ENCODE assay signal across 13 cellular contexts in the genomic region with DNA sequence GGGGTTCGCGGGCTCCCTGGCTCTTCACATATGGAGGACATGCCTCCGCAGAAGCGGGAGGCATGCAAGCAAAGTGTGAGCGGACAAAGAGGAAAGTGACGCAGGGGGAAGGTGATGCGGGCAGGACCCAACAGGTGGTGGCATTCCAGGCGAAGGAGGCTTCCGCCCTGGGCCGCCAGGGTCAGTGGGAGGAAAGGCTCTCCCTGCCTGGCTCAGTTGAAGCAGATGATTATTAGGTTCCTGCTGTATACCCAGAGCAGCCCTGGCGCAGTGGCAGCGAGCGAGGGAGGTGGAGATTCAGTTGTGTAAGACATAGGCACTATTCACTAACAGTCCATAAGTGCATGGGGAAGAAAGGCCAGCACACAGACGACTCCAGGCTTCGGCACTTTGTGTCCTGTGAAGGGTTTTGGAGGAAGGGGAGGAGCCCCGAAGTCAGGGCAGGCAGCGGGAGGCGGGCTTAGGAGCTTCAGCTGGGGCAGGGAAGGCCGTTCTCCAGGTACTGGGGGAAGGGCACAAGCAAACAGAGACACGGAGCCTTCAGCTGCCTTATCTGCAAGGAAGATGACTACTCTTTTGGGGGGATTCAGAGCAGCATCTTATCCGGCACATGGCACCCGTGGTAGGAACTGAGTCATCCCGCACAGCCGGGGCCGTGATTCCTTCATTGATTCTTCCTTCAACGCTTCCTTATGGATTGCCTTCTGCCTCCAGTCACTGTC.
DNase-seq lines count a peak whose midpoint lies in the region; ATAC-seq and TF ChIP-seq lines count a peak whose summit lies in the region.
"Had no signal": no experiment of that assay in that cellular context is flagged by ENCODE, and none has a peak within 500 bp of the region (broad histone marks: within the 10 kb centered on the region; RNA-seq: fewer than 3 reads in every experiment).

No MANE protein-coding gene starts in this region.

- H2AFZ ChIP-seq in PC-9 = no peak overlapping the region

- H3K9ac ChIP-seq in HUES64 (ENCODE audit: low read depth, low read length) (peak overlapping the region; percentile 55), mesendoderm (ENCODE audit: low read length) (peak overlapping the region; percentile 50)

- 18% methylated on average over 26 of the region's 26 CpGs for WGBS in HUES64
- no CpG with 5 or more reads among the region's 26 CpGs for WGBS in mesendoderm (ENCODE audit: extremely low coverage, insufficient coverage, low lambda C conversion rate)

- H2BK15ac ChIP-seq in mesendoderm (replicated peaks; ENCODE audit: low read depth) = no peak overlapping the region

- H4K5ac ChIP-seq in mesendoderm (ENCODE audit: low read length) = no peak overlapping the region

- intact Hi-C loops in PC-9 (cut with micrococcal nuclease; ENCODE audit: unreplicated experiment) = no loop called here

- H3K27me3 ChIP-seq in HUES64 (ENCODE audit: insufficient read depth, low read length) = no peaks in the 10 kb centered on the region
- H3K27me3 ChIP-seq in mesendoderm (ENCODE audit: insufficient read depth, low read length, poor library complexity) = no peaks in the 10 kb centered on the region
- H3K27me3 ChIP-seq in PC-9 (ENCODE audit: insufficient read depth, low read depth) = 0 out of 2 replicates have a peak, but pooled peaks cover 4% of the 10 kb centered on the region
- H3K27me3 ChIP-seq in right atrium auricular region = no peaks in the 10 kb centered on the region

- CTCF ChIA-PET in PC-9 (lab: Charles Lee) = no interaction called here

- peak overlapping the region; percentile 88 for H3K56ac ChIP-seq in mesendoderm (ENCODE audit: low read length)

- H3K18ac ChIP-seq in mesendoderm (ENCODE audit: low read length) = no peak overlapping the region

- H3K4me1 ChIP-seq in HUES64 (ENCODE audit: insufficient read depth, low read length) (peaks cover 51% of the 10 kb centered on the region), mesendoderm (ENCODE audit: control insufficient read depth, low read depth, low read length) (peaks cover 21% of the 10 kb centered on the region), PC-9 (replicated peaks; ENCODE audit: insufficient read depth) (no peaks in the 10 kb centered on the region), right atrium auricular region (peaks cover 0 to 14% of the 10 kb centered on the region in 2 donors)
- H3K4me1 ChIP-seq: psoas muscle had no signal

- H3K36me3 ChIP-seq in HUES64 (ENCODE audit: insufficient read depth, low read length) = no peaks in the 10 kb centered on the region
- H3K36me3 ChIP-seq in mesendoderm (ENCODE audit: control insufficient read depth, insufficient read depth, low read length) = no peaks in the 10 kb centered on the region
- no peaks in the 10 kb centered on the region for H3K36me3 ChIP-seq in PC-9 (ENCODE audit: low read depth)
- H3K36me3 ChIP-seq in right atrium auricular region = no peaks in the 10 kb centered on the region

- no peaks in the 10 kb centered on the region for H3K9me3 ChIP-seq in HUES64 (ENCODE audit: insufficient read depth, low read depth, low read length)
- no peaks in the 10 kb centered on the region for H3K9me3 ChIP-seq in PC-9 (ENCODE audit: insufficient read depth, low read depth)
- no peaks in the 10 kb centered on the region for H3K9me3 ChIP-seq in right atrium auricular region
- H3K9me3 ChIP-seq: psoas muscle had no signal

- peak overlapping the region; percentile 27 for H3K4me3 ChIP-seq in HUES64 (ENCODE audit: low read length)
- H3K4me3 ChIP-seq in mesendoderm (ENCODE audit: low read length) = no peak overlapping the region
- no peak overlapping the region for H3K4me3 ChIP-seq in PC-9
- no peak overlapping the region for H3K4me3 ChIP-seq in right atrium auricular region
- H3K4me3 ChIP-seq: psoas muscle had no signal

- no peak overlapping the region for H3K23ac ChIP-seq in mesendoderm (ENCODE audit: low read length)

- no peak for TF ChIP-seq CTCF in PC-9 (conservative IDR thresholded peaks at IDR 0.05)
- TF ChIP-seq CTCF in right atrium auricular region (IDR thresholded peaks at IDR 0.05) = no peak

- DNase-seq in DMS153 (lab: John Stamatoyannopoulos, UW) (peak; percentile 42), epithelial cell of prostate (ENCODE audit: low read depth, low spot score) (peak; percentile 33), mesendoderm (peak; percentile 94), PC-9 (no peak), right atrium auricular region (ENCODE audit: low spot score) (no peak)
- DNase-seq: activated CD4-positive, alpha-beta T cell treated with anti-CD3 and anti-CD28 coated beads for 4 hours; activated T-cell treated with anti-CD3 and anti-CD28 coated beads, Interleukin-2, amount 50 U/mL, for 1 hour; NCI-H526; psoas muscle had no signal

- no peaks in the 10 kb centered on the region for H3K79me1 ChIP-seq in mesendoderm (ENCODE audit: low read length)

- H3F3A ChIP-seq in PC-9 (ENCODE audit: insufficient read depth, low read depth) = no peaks in the 10 kb centered on the region; the same call in 1 of the 2 replicates

- H4K8ac ChIP-seq in mesendoderm (ENCODE audit: low read depth, low read length) = no peak overlapping the region

- BruUV-seq in PC-9 (replicated peaks; lab: Mats Ljungman, UMichigan) = no TSS peak

- H3K4ac ChIP-seq in mesendoderm (ENCODE audit: low read depth, low read length) = no peak overlapping the region

- H3K79me2 ChIP-seq in mesendoderm (ENCODE audit: control insufficient read depth, insufficient read depth, low read length) (no peaks in the 10 kb centered on the region), PC-9 (ENCODE audit: low read depth) (no peaks in the 10 kb centered on the region)

- H3K27ac ChIP-seq in HUES64 (ENCODE audit: low read depth, low read length) (peak overlapping the region; percentile 84), epithelial cell of prostate (peak overlapping the region; percentile 81), mesendoderm (ENCODE audit: low read depth, low read length) (peak overlapping the region; percentile 74), PC-9 (no peak overlapping the region), right atrium auricular region (no peak overlapping the region)
- H3K27ac ChIP-seq: psoas muscle had no signal

- H3K4me2 ChIP-seq in mesendoderm (ENCODE audit: low read length) (peak overlapping the region; percentile 65), PC-9 (no peak overlapping the region)

- no peaks in the 10 kb centered on the region for H4K20me1 ChIP-seq in PC-9 (ENCODE audit: insufficient read depth)

- no peaks in the 10 kb centered on the region for H3K9me2 ChIP-seq in PC-9 (ENCODE audit: insufficient read depth)

- ATAC-seq in HG02938 (IDR thresholded peaks at IDR 0.05; ENCODE audit: unreplicated experiment) (no peak), GM18870 (IDR thresholded peaks at IDR 0.05; ENCODE audit: unreplicated experiment) (no peak)
- ATAC-seq: HepG2, psoas muscle had no signal

- H2BK120ac ChIP-seq in mesendoderm (ENCODE audit: low read depth, low read length) = no peak overlapping the region

- POLR2A ChIA-PET in PC-9 (lab: Charles Lee; ENCODE audit: unreplicated experiment) = no interaction called here

- no peak overlapping the region for H2AK5ac ChIP-seq in mesendoderm (ENCODE audit: low read length)

- peak overlapping the region; percentile 41 for H2BK5ac ChIP-seq in mesendoderm (ENCODE audit: low read length)

Comparison
In these comparisons a context has a peak if more than half of its experiments do, and no peak if none do; other contexts are left out.
1. DNase-seq: peak in DMS153 (single experiment), epithelial cell of prostate (single experiment) and mesendoderm (single experiment); none in PC-9 (0 of 2) and right atrium auricular region (single experiment).
2. H3K27ac ChIP-seq: peak in HUES64 (single experiment), epithelial cell of prostate (single experiment) and mesendoderm (single experiment); none in PC-9 (single experiment) and right atrium auricular region (0 of 2).